In the genomic region with DNA sequence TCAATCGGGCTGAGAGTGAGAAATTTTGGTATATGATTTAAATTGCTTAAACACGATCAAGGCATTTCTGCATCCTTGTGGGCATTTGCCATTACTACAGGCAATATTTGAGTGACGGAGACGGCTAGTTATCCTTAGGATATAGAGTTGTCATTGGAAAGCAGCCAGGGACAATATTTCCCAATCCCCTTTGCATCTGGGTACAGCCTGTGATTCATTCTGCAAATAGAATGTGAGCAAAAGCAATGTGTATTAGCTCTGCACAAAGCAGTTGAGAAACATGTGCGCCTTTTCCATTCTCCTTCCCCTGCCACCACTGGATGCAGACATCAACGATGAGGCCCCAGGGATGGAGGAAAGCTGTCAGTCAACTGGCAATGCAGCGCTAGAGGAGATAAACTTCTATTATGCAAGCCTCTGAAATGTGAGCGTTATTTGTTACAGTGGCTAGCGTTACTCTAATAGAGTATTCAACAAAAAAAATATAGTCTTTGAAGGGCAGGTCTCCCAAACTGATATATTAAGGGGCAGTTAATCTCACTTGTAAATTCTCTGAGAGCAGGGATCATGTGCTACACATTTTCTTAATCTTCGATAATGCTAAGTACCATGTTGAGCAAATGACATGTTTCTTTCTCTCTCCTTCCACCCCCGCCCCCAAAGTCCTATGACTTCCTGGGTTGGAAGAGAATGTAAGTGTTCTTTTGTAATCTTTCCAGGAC, we compare ENCODE assay signal across 1 cellular context.
A peak's percentile ranks its signal among the peaks of the same experiment; 100 is the strongest.
TF ChIP-seq lines count a peak whose summit lies in the region.

No MANE protein-coding gene starts in this region.

TF ChIP-seq in HepG2, 621 proteins besides CTCF, POLR2A, EP300 and RAD21 (continued from another document and continues in another):
- TF ChIP-seq, protein P1, sequence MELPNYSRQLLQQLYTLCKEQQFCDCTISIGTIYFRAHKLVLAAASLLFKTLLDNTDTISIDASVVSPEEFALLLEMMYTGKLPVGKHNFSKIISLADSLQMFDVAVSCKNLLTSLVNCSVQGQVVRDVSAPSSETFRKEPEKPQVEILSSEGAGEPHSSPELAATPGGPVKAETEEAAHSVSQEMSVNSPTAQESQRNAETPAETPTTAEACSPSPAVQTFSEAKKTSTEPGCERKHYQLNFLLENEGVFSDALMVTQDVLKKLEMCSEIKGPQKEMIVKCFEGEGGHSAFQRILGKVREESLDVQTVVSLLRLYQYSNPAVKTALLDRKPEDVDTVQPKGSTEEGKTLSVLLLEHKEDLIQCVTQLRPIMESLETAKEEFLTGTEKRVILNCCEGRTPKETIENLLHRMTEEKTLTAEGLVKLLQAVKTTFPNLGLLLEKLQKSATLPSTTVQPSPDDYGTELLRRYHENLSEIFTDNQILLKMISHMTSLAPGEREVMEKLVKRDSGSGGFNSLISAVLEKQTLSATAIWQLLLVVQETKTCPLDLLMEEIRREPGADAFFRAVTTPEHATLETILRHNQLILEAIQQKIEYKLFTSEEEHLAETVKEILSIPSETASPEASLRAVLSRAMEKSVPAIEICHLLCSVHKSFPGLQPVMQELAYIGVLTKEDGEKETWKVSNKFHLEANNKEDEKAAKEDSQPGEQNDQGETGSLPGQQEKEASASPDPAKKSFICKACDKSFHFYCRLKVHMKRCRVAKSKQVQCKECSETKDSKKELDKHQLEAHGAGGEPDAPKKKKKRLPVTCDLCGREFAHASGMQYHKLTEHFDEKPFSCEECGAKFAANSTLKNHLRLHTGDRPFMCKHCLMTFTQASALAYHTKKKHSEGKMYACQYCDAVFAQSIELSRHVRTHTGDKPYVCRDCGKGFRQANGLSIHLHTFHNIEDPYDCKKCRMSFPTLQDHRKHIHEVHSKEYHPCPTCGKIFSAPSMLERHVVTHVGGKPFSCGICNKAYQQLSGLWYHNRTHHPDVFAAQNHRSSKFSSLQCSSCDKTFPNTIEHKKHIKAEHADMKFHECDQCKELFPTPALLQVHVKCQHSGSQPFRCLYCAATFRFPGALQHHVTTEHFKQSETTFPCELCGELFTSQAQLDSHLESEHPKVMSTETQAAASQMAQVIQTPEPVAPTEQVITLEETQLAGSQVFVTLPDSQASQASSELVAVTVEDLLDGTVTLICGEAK (IDR thresholded peaks at IDR 0.05) = no peak
- TF ChIP-seq, protein P1 (CRISPR knock-in tag; IDR thresholded peaks at IDR 0.05) = peak; percentile 79; the same call in 1 of the 2 replicates
- TF ChIP-seq SOX13 (IDR thresholded peaks at IDR 0.05) (peak; percentile 98), SOX13 (CRISPR knock-in tag; conservative IDR thresholded peaks at IDR 0.05 in 1 of 2, IDR thresholded peaks at IDR 0.05 in 1 of 2) (peak in 1 of 2 experiments; percentile 98; a peak in 2 of 4 replicates), SP5 (CRISPR knock-in tag; IDR thresholded peaks at IDR 0.05; ENCODE audit: borderline replicate concordance, low read depth) (peak; percentile 79), ZFP82 (CRISPR knock-in tag; IDR thresholded peaks at IDR 0.05; ENCODE audit: borderline replicate concordance) (no peak), KMT2B (CRISPR knock-in tag; IDR thresholded peaks at IDR 0.05) (peak; percentile 87), RARA (CRISPR knock-in tag; IDR thresholded peaks at IDR 0.05) (peak; percentile 91), MTA3 (CRISPR knock-in tag; IDR thresholded peaks at IDR 0.05) (no peak), CBX5 (CRISPR knock-in tag; IDR thresholded peaks at IDR 0.05; ENCODE audit: borderline replicate concordance) (peak; percentile 99), NFE2L2 (IDR thresholded peaks at IDR 0.05; ENCODE audit: low read length) (no peak), ZMYM2 (CRISPR knock-in tag; IDR thresholded peaks at IDR 0.05) (peak; percentile 78; the same call in 1 of the 2 replicates), AGO2 (optimal IDR thresholded peaks at IDR 0.05; ENCODE audit: low read depth, low read length) (no peak), HINFP (CRISPR knock-in tag; IDR thresholded peaks at IDR 0.05; ENCODE audit: low read depth) (peak; percentile 75; the same call in 1 of the 2 replicates), HDAC6 (IDR thresholded peaks at IDR 0.05; ENCODE audit: low read depth, low read length) (no peak), PHF8 (CRISPR knock-in tag; IDR thresholded peaks at IDR 0.05) (peak; percentile 53), MTF2 (CRISPR knock-in tag; IDR thresholded peaks at IDR 0.05; ENCODE audit: borderline replicate concordance) (no peak), ZNF558 (CRISPR knock-in tag; IDR thresholded peaks at IDR 0.05; ENCODE audit: borderline replicate concordance) (no peak; the same call in 1 of the 2 replicates), TFDP1 (CRISPR knock-in tag; IDR thresholded peaks at IDR 0.05; ENCODE audit: borderline replicate concordance) (peak; percentile 89; the same call in 1 of the 2 replicates), MEIS1 (CRISPR knock-in tag; IDR thresholded peaks at IDR 0.05; ENCODE audit: borderline replicate concordance) (peak; percentile 100), NRL (CRISPR knock-in tag; IDR thresholded peaks at IDR 0.05; ENCODE audit: borderline replicate concordance) (no peak), NR2F2 (IDR thresholded peaks at IDR 0.05; ENCODE audit: borderline replicate concordance, low read depth) (peak; percentile 76; the same call in 1 of the 2 replicates), ZNF562 (CRISPR knock-in tag; IDR thresholded peaks at IDR 0.05; ENCODE audit: borderline replicate concordance) (no peak), ZSCAN9 (CRISPR knock-in tag; IDR thresholded peaks at IDR 0.05; ENCODE audit: borderline replicate concordance) (peak; percentile 96), HOXD1 (CRISPR knock-in tag; IDR thresholded peaks at IDR 0.05) (peak; percentile 90), ZNF235 (CRISPR knock-in tag; IDR thresholded peaks at IDR 0.05; ENCODE audit: borderline replicate concordance) (no peak), KLF11 (CRISPR knock-in tag; IDR thresholded peaks at IDR 0.05) (peak; percentile 83; the same call in 1 of the 2 replicates), HOXA5 (CRISPR knock-in tag; IDR thresholded peaks at IDR 0.05) (peak; percentile 93), SAFB2 (CRISPR knock-in tag; IDR thresholded peaks at IDR 0.05; ENCODE audit: borderline replicate concordance, low read depth) (peak; percentile 93; the same call in 1 of the 2 replicates), KAT2B (IDR thresholded peaks at IDR 0.05; ENCODE audit: borderline replicate concordance, low read depth, low read length) (no peak), ZNF614 (CRISPR knock-in tag; IDR thresholded peaks at IDR 0.05; ENCODE audit: borderline replicate concordance) (peak; percentile 100)
- TF ChIP-seq, protein P2, sequence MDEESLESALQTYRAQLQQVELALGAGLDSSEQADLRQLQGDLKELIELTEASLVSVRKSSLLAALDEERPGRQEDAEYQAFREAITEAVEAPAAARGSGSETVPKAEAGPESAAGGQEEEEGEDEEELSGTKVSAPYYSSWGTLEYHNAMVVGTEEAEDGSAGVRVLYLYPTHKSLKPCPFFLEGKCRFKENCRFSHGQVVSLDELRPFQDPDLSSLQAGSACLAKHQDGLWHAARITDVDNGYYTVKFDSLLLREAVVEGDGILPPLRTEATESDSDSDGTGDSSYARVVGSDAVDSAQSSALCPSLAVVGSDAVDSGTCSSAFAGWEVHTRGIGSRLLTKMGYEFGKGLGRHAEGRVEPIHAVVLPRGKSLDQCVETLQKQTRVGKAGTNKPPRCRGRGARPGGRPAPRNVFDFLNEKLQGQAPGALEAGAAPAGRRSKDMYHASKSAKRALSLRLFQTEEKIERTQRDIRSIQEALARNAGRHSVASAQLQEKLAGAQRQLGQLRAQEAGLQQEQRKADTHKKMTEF (CRISPR knock-in tag; IDR thresholded peaks at IDR 0.05) = peak; percentile 100
- TF ChIP-seq, protein P3, sequence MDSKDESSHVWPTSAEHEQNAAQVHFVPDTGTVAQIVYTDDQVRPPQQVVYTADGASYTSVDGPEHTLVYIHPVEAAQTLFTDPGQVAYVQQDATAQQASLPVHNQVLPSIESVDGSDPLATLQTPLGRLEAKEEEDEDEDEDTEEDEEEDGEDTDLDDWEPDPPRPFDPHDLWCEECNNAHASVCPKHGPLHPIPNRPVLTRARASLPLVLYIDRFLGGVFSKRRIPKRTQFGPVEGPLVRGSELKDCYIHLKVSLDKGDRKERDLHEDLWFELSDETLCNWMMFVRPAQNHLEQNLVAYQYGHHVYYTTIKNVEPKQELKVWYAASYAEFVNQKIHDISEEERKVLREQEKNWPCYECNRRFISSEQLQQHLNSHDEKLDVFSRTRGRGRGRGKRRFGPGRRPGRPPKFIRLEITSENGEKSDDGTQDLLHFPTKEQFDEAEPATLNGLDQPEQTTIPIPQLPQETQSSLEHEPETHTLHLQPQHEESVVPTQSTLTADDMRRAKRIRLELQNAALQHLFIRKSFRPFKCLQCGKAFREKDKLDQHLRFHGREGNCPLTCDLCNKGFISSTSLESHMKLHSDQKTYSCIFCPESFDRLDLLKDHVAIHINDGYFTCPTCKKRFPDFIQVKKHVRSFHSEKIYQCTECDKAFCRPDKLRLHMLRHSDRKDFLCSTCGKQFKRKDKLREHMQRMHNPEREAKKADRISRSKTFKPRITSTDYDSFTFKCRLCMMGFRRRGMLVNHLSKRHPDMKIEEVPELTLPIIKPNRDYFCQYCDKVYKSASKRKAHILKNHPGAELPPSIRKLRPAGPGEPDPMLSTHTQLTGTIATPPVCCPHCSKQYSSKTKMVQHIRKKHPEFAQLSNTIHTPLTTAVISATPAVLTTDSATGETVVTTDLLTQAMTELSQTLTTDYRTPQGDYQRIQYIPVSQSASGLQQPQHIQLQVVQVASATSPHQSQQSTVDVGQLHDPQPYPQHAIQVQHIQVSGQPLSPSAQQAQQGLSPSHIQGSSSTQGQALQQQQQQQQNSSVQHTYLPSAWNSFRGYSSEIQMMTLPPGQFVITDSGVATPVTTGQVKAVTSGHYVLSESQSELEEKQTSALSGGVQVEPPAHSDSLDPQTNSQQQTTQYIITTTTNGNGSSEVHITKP (CRISPR knock-in tag; IDR thresholded peaks at IDR 0.05; ENCODE audit: low read depth) = peak; percentile 90
- TF ChIP-seq, protein P4, sequence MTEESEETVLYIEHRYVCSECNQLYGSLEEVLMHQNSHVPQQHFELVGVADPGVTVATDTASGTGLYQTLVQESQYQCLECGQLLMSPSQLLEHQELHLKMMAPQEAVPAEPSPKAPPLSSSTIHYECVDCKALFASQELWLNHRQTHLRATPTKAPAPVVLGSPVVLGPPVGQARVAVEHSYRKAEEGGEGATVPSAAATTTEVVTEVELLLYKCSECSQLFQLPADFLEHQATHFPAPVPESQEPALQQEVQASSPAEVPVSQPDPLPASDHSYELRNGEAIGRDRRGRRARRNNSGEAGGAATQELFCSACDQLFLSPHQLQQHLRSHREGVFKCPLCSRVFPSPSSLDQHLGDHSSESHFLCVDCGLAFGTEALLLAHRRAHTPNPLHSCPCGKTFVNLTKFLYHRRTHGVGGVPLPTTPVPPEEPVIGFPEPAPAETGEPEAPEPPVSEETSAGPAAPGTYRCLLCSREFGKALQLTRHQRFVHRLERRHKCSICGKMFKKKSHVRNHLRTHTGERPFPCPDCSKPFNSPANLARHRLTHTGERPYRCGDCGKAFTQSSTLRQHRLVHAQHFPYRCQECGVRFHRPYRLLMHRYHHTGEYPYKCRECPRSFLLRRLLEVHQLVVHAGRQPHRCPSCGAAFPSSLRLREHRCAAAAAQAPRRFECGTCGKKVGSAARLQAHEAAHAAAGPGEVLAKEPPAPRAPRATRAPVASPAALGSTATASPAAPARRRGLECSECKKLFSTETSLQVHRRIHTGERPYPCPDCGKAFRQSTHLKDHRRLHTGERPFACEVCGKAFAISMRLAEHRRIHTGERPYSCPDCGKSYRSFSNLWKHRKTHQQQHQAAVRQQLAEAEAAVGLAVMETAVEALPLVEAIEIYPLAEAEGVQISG (CRISPR knock-in tag; IDR thresholded peaks at IDR 0.05) = peak; percentile 89
- TF ChIP-seq, protein P5, sequence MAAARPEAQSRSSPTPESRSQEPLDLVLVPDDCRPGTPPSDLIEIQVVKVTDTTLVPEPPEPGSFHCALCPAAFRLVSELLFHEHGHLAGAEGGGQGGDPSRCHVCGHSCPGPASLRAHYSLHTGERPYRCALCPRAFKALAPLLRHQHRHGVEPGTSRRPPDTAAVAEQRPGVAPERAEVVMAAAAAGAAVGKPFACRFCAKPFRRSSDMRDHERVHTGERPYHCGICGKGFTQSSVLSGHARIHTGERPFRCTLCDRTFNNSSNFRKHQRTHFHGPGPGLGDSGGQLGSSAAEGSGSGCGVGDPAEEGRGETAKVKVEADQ (CRISPR knock-in tag; IDR thresholded peaks at IDR 0.05; ENCODE audit: borderline replicate concordance) = peak; percentile 86
